ENCODE assay signal across 11 cellular contexts in genomic region chr11:764322-765024, GRCh38. TPM values are rescaled to one million over a fixed set of nuclear protein-coding genes. Genes with fewer than 3 reads are reported as not detected.
DNase-seq lines count a peak whose midpoint lies in the region; ATAC-seq and TF ChIP-seq lines count a peak whose summit lies in the region.
"Had no signal": no experiment of that assay in that cellular context is flagged by ENCODE, and none has a peak within 500 bp of the region (broad histone marks: within the 10 kb centered on the region; RNA-seq: fewer than 3 reads in every experiment).

No MANE protein-coding gene starts in this region.

- H3K27ac ChIP-seq in epithelial cell of prostate: peak overlapping the region; percentile 91
- H3K27ac ChIP-seq: lower lobe of right lung had no signal

- BruUV-seq in Caco-2 (replicated peaks; lab: Mats Ljungman, UMichigan): TSS peak; percentile 17

- H3K9me3 Mint-ChIP-seq in Caco-2 (ENCODE audit: unreplicated experiment) (no peaks in the 10 kb centered on the region), HFFc6 (no peaks in the 10 kb centered on the region; the same call in 1 of the 2 replicates)
- H3K9me3 Mint-ChIP-seq: nephron had no signal

- no peaks in the 10 kb centered on the region for H3K4me1 ChIP-seq in Caco-2

- POLR2A ChIA-PET in Caco-2 (lab: Charles Lee): interaction anchor here (0.5 to 1.3 kb wide), 2 partner anchors 13 to 60 kb away, joined by 4 to 7 read pairs; partner anchors contain the start of gene GATD1

- no peaks in the 10 kb centered on the region for H3K27me3 ChIP-seq in Caco-2 (replicated peaks; ENCODE audit: control insufficient read depth, insufficient read depth, low read length)
- H3K27me3 ChIP-seq: transverse colon had no signal

- H3K4me1 Mint-ChIP-seq in Caco-2 (ENCODE audit: low read depth, unreplicated experiment) (no peaks in the 10 kb centered on the region), HFFc6 (ENCODE audit: low read depth) (peaks cover 17% of the 10 kb centered on the region), T-helper 17 cell (no peaks in the 10 kb centered on the region)
- H3K4me1 Mint-ChIP-seq: nephron had no signal

- TF ChIP-seq CTCF in Caco-2 (IDR thresholded peaks at IDR 0.05; ENCODE audit: insufficient read depth in 1 of 2, low read depth in 1 of 2, low read length in 1 of 2, severe bottlenecking in 1 of 2, unreplicated experiment in 1 of 2) (no peak), HFFc6 (IDR thresholded peaks at IDR 0.05) (no peak)

- peaks cover 15% of the 10 kb centered on the region for H3K36me3 ChIP-seq in Caco-2 (ENCODE audit: control insufficient read depth, insufficient read depth, low read length)

- H3K4me3 Mint-ChIP-seq in Caco-2 (ENCODE audit: unreplicated experiment) (no peak overlapping the region), HFFc6 (no peak overlapping the region; the same call in 1 of the 2 replicates), T-helper 17 cell (no peak overlapping the region)
- H3K4me3 Mint-ChIP-seq: nephron had no signal

- H3K9me3 ChIP-seq in Caco-2: no peaks in the 10 kb centered on the region
- H3K9me3 ChIP-seq in T-helper 17 cell (ENCODE audit: control insufficient read depth, low read length, poor library complexity, severe bottlenecking): no peaks in the 10 kb centered on the region
- H3K9me3 ChIP-seq: lower lobe of right lung, transverse colon had no signal

- ATAC-seq in esophagus mucosa (no peak), T-helper 17 cell (no peak)

- H3K27me3 Mint-ChIP-seq in Caco-2 (ENCODE audit: insufficient read depth, unreplicated experiment) (no peaks in the 10 kb centered on the region), HFFc6 (ENCODE audit: insufficient read depth) (peaks cover 16% of the 10 kb centered on the region), T-helper 17 cell (no peaks in the 10 kb centered on the region)

- H3K36me3 Mint-ChIP-seq in Caco-2 (ENCODE audit: insufficient read depth, unreplicated experiment) (peaks cover 89% of the 10 kb centered on the region), HFFc6 (ENCODE audit: low read depth) (peaks cover 8% of the 10 kb centered on the region; the same call in 1 of the 2 replicates), T-helper 17 cell (ENCODE audit: low read depth) (no peaks in the 10 kb centered on the region)

- no peak for DNase-seq in Caco-2
- DNase-seq in HFFc6: no peak
- DNase-seq in epithelial cell of prostate (ENCODE audit: low read depth, low spot score): no peak
- DNase-seq in activated CD4-positive, alpha-beta T cell treated with anti-CD3 and anti-CD28 coated beads, Interleukin-2, amount 50 U/mL, for 4 hours: no peak
- DNase-seq in T-helper 17 cell: no peak
- DNase-seq: NCI-H2107; NK-92 treated with Interleukin-12 subunit alpha and Interleukin-12 subunit beta, amount 100 ng/mL, for 24 hours had no signal

- H3K27ac Mint-ChIP-seq in Caco-2 (ENCODE audit: unreplicated experiment) (peak overlapping the region; percentile 48), HFFc6 (peak overlapping the region; percentile 65), T-helper 17 cell (no peak overlapping the region)
- H3K27ac Mint-ChIP-seq: nephron had no signal

- CTCF ChIA-PET in Caco-2 (lab: Charles Lee): interaction anchor here (0.7 kb wide), 1 partner anchor 8 kb away, joined by 3 read pairs; no protein-coding TSS in a partner anchor

- intact Hi-C loops in Caco-2 (cut with micrococcal nuclease; ENCODE audit: unreplicated experiment): no loop called here

- no peak overlapping the region for H3K4me3 ChIP-seq in Caco-2 (ENCODE audit: low read depth, low read length)
- H3K4me3 ChIP-seq: lower lobe of right lung, transverse colon had no signal

RNA-seq across cellular contexts. Expression of gene GATD1, which starts 12.8 kb away (rescaled TPM):
- total RNA-seq in Caco-2 (2022): 85.0 and 91.5 TPM in 2 replicates
- 10 to 100 TPM; 61.0 to 72.7 (median 68.1) TPM for total RNA-seq in HFFc6 (2021; fragmentation: NEBNext Ultra II Directional; extraction: Animal tissue kit (Norgen Biotek cat#: 25700))
- 38.4 TPM for total RNA-seq in esophagus mucosa
- 10 to 100 TPM; 36.7 to 44.3 TPM for total RNA-seq in T-helper 17 cell

RNA-seq across cellular contexts. Expression of gene TALDO1, which starts 17.2 kb away (rescaled TPM):
- 293 and 300 TPM in 2 replicates for total RNA-seq in Caco-2 (2022)
- 100 to 1,000 TPM; 230 to 351 (median 300) TPM for total RNA-seq in HFFc6 (2021; fragmentation: NEBNext Ultra II Directional; extraction: Animal tissue kit (Norgen Biotek cat#: 25700))
- 263 TPM for total RNA-seq in esophagus mucosa
- 100 to 1,000 TPM in 1 of 2 donors, 10 to 100 TPM in 1; 60.4 to 102 TPM for total RNA-seq in T-helper 17 cell

RNA-seq across cellular contexts. Expression of gene CEND1, which starts 25.4 kb away (rescaled TPM):
- not detected in 2 replicates for total RNA-seq in Caco-2 (2022)
- total RNA-seq in HFFc6 (2021; fragmentation: NEBNext Ultra II Directional; extraction: Animal tissue kit (Norgen Biotek cat#: 25700)): 10 to 100 TPM in 5 of 6 experiments, 1 to 10 TPM in 1; 8.2 to 12.2 (median 11.0) TPM
- total RNA-seq in esophagus mucosa: not detected
- total RNA-seq in T-helper 17 cell: under 1 TPM in 1 of 2 donors, not detected in 1; 0.63 TPM
- total RNA-seq: lower lobe of right lung had no signal

RNA-seq across cellular contexts. Expression of gene SLC25A22, which starts 33.6 kb away (rescaled TPM):
- 31.8 and 37.6 TPM in 2 replicates for total RNA-seq in Caco-2 (2022)
- 10 to 100 TPM; 39.7 to 47.3 (median 42.9) TPM for total RNA-seq in HFFc6 (2021; fragmentation: NEBNext Ultra II Directional; extraction: Animal tissue kit (Norgen Biotek cat#: 25700))
- 11.0 TPM for total RNA-seq in esophagus mucosa
- 10 to 100 TPM; 16.4 to 20.3 TPM for total RNA-seq in T-helper 17 cell

RNA-seq across cellular contexts. Expression of gene PIDD1, which starts 40.6 kb away (rescaled TPM):
- total RNA-seq in Caco-2 (2022) (21.3 and 25.3 TPM in 2 replicates), esophagus mucosa (7.6 TPM), T-helper 17 cell (10 to 100 TPM; 26.8 to 29.7 TPM)
- total RNA-seq in HFFc6 (2021; fragmentation: NEBNext Ultra II Directional; extraction: Animal tissue kit (Norgen Biotek cat#: 25700)): 10 to 100 TPM; 11.0 to 15.9 (median 13.7) TPM
